20 cellular contexts compared by ENCODE assay signal in the genomic region with DNA sequence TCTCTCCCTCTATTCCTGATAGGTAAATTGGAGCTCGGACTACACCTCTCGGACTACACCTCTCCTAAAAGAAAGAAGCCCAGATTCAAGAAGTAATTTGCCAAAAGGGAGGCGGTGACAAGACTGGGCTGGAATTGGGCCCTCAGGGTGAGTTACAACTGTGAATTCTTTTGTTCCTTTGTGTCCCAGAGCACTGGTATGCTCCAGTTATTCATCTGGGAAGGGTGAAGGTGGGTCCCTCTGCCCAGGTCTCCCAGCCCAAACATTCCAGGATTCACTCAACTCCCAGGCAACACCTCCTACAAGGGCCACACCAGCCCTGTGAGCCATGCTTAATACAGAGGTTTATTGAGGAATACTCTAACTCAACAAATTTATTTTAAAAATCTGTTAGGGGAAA.
A peak's percentile ranks its signal among the peaks of the same experiment; 100 is the strongest.
DNase-seq lines count a peak whose midpoint lies in the region; ATAC-seq, FAIRE-seq and TF ChIP-seq lines count a peak whose summit lies in the region.
"Had no signal": no experiment of that assay in that cellular context is flagged by ENCODE, and none has a peak within 500 bp of the region (broad histone marks: within the 10 kb centered on the region; RNA-seq: fewer than 3 reads in every experiment).

No MANE protein-coding gene starts in this region.

- no peak overlapping the region for H2BK5ac ChIP-seq in H9 (ENCODE audit: insufficient read length, low read length)

- no peak overlapping the region for H3K18ac ChIP-seq in H9 (ENCODE audit: insufficient read length, low read depth, low read length)

- H3K36me3 Mint-ChIP-seq in H9 (ENCODE audit: insufficient read depth in 1 of 3, low read depth in 3 of 3) (peaks cover 0 to 6% (median 0%) of the 10 kb centered on the region in 3 experiments; a peak in 2 of 7 replicates), WTC11 (peaks cover 6% of the 10 kb centered on the region)
- H3K36me3 Mint-ChIP-seq: CD4-positive, CD25-positive, alpha-beta regulatory T cell had no signal

- H2BK20ac ChIP-seq in H9 (ENCODE audit: low read depth, low read length, poor library complexity, severe bottlenecking): no peak overlapping the region

- 0 out of 2 replicates have a peak, but pooled peaks cover 2% of the 10 kb centered on the region for H3K27me3 ChIP-seq in H9 (ENCODE audit: insufficient read depth, low read length)
- H3K27me3 ChIP-seq: BLaER1 had no signal

- H3K4me1 ChIP-seq in A549 (peaks cover 25% of the 10 kb centered on the region), H9 (ENCODE audit: insufficient read depth, low read length) (no peaks in the 10 kb centered on the region)

- H4K8ac ChIP-seq in H9 (replicated peaks; ENCODE audit: insufficient read length, low read depth, low read length): no peak overlapping the region

- no peak overlapping the region for H2BK12ac ChIP-seq in H9 (ENCODE audit: insufficient read length, low read depth, low read length)

- 68% methylated on average over 3 of the region's 3 CpGs for WGBS in A549 (ENCODE audit: missing lambda C conversion rate)
- no CpG with 5 or more reads among the region's 3 CpGs for WGBS in H9 (ENCODE audit: extremely low coverage, insufficient read length, low lambda C conversion rate)

- no peak overlapping the region for H2BK120ac ChIP-seq in H9 (ENCODE audit: low read depth, low read length, poor library complexity, severe bottlenecking)

- no peaks in the 10 kb centered on the region for H3K79me2 ChIP-seq in H9 (ENCODE audit: insufficient read depth, low read length)

- no peak overlapping the region for H3K14ac ChIP-seq in H9 (ENCODE audit: insufficient read depth, low read length)

- no peak overlapping the region for H3K4me3 ChIP-seq in A549
- H3K4me3 ChIP-seq: BLaER1 had no signal

- no peaks in the 10 kb centered on the region for H3K79me1 ChIP-seq in H9 (ENCODE audit: insufficient read depth, low read depth, low read length, poor library complexity, severe bottlenecking)

- H3K9me3 Mint-ChIP-seq in H9: peaks cover 11 to 15% of the 10 kb centered on the region in 2 experiments
- peaks cover 18% of the 10 kb centered on the region for H3K9me3 Mint-ChIP-seq in WTC11

- H3K4me1 Mint-ChIP-seq in H9 (peaks cover 16% of the 10 kb centered on the region in 2 experiments), WTC11 (peaks cover 16% of the 10 kb centered on the region)
- H3K4me1 Mint-ChIP-seq: CD4-positive, CD25-positive, alpha-beta regulatory T cell had no signal

- TF ChIP-seq RAD21 in A549 (conservative IDR thresholded peaks at IDR 0.05 in 1 of 2, IDR thresholded peaks at IDR 0.05 in 1 of 2): no peak

- no peak overlapping the region for H2AK5ac ChIP-seq in H9 (ENCODE audit: insufficient read length, low read length)

- H3K4ac ChIP-seq in H9 (ENCODE audit: low read depth, low read length): no peak overlapping the region

- no peak for ATAC-seq in A549
- peak; percentile 86 for ATAC-seq in WTC11
- no peak for ATAC-seq in GM21447 (IDR thresholded peaks at IDR 0.05; ENCODE audit: unreplicated experiment)
- no peak for ATAC-seq in GM18873 (IDR thresholded peaks at IDR 0.05; ENCODE audit: low FRiP score, unreplicated experiment)

- H3K23me2 ChIP-seq in H9 (ENCODE audit: insufficient read length, low read depth, low read length, poor library complexity, severe bottlenecking): no peaks in the 10 kb centered on the region

- no peak overlapping the region for H3K23ac ChIP-seq in H9 (ENCODE audit: insufficient read length, low read depth, low read length)

- DNase-seq in A549 (ENCODE audit: low read depth in 1 of 2, low spot score in 1 of 2) (no peak), H9 (peak; percentile 66), WTC11 (ENCODE audit: low spot score) (peak; percentile 19), islet precursor cell (peak; percentile 89), SKM-1 (lab: John Stamatoyannopoulos, UW; ENCODE audit: unreplicated experiment) (no peak)
- no peak for DNase-seq in activated CD4-positive, alpha-beta T cell treated with anti-CD3 and anti-CD28 coated beads for 1 hour
- DNase-seq: CD4-positive, CD25-positive, alpha-beta regulatory T cell; NCI-H1092; NCI-H1417 treated with DMSO at 0.1 percent for 48 hours; NCI-H1694 treated with DMSO at 0.1 percent for 48 hours; NCI-H2081 treated with DMSO at 0.1 percent for 48 hours; NCI-H446; NCI-H524 treated with DMSO at 0.1 percent for 48 hours; SHP77 treated with DMSO at 0.1 percent for 48 hours; SW 1271 had no signal

- H3K9me3 ChIP-seq in A549 (peaks cover 4% of the 10 kb centered on the region; the same call in 2 of the 3 replicates), H9 (ENCODE audit: control insufficient read depth, low read depth, low read length) (no peaks in the 10 kb centered on the region)
- H3K9me3 ChIP-seq: BLaER1 had no signal

- no peak overlapping the region for H3K56ac ChIP-seq in H9 (ENCODE audit: insufficient read length, low read depth, low read length)

- POLR2A ChIA-PET in A549 (lab: Yijun Ruan, JAX) (no interaction called here), WTC11 (lab: Charles Lee) (no interaction called here)

- TF ChIP-seq POLR2A in A549 (IDR thresholded peaks at IDR 0.05; ENCODE audit: low read length): no peak

- H2BK15ac ChIP-seq in H9 (ENCODE audit: low read depth, low read length): no peak overlapping the region

- CTCF ChIA-PET in A549 (lab: Yijun Ruan, JAX): no interaction called here
- CTCF ChIA-PET in WTC11 (lab: Charles Lee): no interaction called here

- H4K91ac ChIP-seq in H9 (ENCODE audit: insufficient read length, low read depth, low read length): no peak overlapping the region

- H3K27ac ChIP-seq in A549 (no peak overlapping the region; a peak in 1 of 6 replicates), H9 (ENCODE audit: insufficient read length, low read depth, low read length) (no peak overlapping the region)
- H3K27ac ChIP-seq: BLaER1, HL-60 had no signal

- H3K27me3 Mint-ChIP-seq in H9 (ENCODE audit: low read depth) (peaks cover 15% of the 10 kb centered on the region), WTC11 (ENCODE audit: low read depth) (no peaks in the 10 kb centered on the region; the same call in 1 of the 2 replicates)

- H3K4me2 ChIP-seq in A549 (peak overlapping the region; percentile 76), H9 (ENCODE audit: insufficient read depth, insufficient read length, low read length) (no peak overlapping the region)

- H3K27ac Mint-ChIP-seq in H9 (peak overlapping the region in 1 of 3 experiments; percentile 26; a peak in 2 of 7 replicates), WTC11 (no peak overlapping the region)
- H3K27ac Mint-ChIP-seq: CD4-positive, CD25-positive, alpha-beta regulatory T cell had no signal

- no peak overlapping the region for H2AFZ ChIP-seq in H9 (ENCODE audit: low read length)

- no peak overlapping the region for H3T11ph ChIP-seq in H9 (ENCODE audit: low read length)

- TF ChIP-seq CTCF in A549 (IDR thresholded peaks at IDR 0.05) (no peak), H9 (conservative IDR thresholded peaks at IDR 0.05) (no peak), WTC11 (IDR thresholded peaks at IDR 0.05) (no peak)

- H3K4me3 Mint-ChIP-seq in H9 (no peak overlapping the region), WTC11 (no peak overlapping the region)
- H3K4me3 Mint-ChIP-seq: CD4-positive, CD25-positive, alpha-beta regulatory T cell had no signal

- H3K9ac ChIP-seq in H9 (ENCODE audit: extremely low read depth, insufficient read length, low read length): no peak overlapping the region
- H3K9ac ChIP-seq: BLaER1 had no signal

- no peak overlapping the region for H4K5ac ChIP-seq in H9 (ENCODE audit: insufficient read length, low read depth, low read length)

- TF ChIP-seq EP300 in A549 (IDR thresholded peaks at IDR 0.05): no peak

- H4K20me1 ChIP-seq in H9 (ENCODE audit: control insufficient read depth, insufficient read depth, insufficient read length): no peaks in the 10 kb centered on the region
- H4K20me1 ChIP-seq: BLaER1 had no signal

- FAIRE-seq in A549 (lab: Jason Lieb, UNC): no peak
- FAIRE-seq: GM18507 had no signal

TF ChIP-seq in A549, 52 proteins besides CTCF, POLR2A, EP300 and RAD21:
- TF ChIP-seq, protein P1, sequence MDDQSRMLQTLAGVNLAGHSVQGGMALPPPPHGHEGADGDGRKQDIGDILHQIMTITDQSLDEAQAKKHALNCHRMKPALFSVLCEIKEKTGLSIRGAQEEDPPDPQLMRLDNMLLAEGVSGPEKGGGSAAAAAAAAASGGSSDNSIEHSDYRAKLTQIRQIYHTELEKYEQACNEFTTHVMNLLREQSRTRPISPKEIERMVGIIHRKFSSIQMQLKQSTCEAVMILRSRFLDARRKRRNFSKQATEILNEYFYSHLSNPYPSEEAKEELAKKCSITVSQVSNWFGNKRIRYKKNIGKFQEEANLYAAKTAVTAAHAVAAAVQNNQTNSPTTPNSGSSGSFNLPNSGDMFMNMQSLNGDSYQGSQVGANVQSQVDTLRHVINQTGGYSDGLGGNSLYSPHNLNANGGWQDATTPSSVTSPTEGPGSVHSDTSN (IDR thresholded peaks at IDR 0.05): no peak
- TF ChIP-seq ZFP36 (IDR thresholded peaks at IDR 0.05; ENCODE audit: borderline replicate concordance, partially characterized antibody): no peak
- TF ChIP-seq EHMT2 (IDR thresholded peaks at IDR 0.05; ENCODE audit: low read depth): no peak
- TF ChIP-seq RNF2 (IDR thresholded peaks at IDR 0.05; ENCODE audit: borderline replicate concordance, low read depth): no peak

TF ChIP-seq in WTC11, 78 proteins besides CTCF, POLR2A, EP300 and RAD21 (continues in another document):
- TF ChIP-seq IRF1 (CRISPR knock-in tag; IDR thresholded peaks at IDR 0.05) (no peak), EMX1 (CRISPR knock-in tag; IDR thresholded peaks at IDR 0.05) (no peak), HMGA2 (CRISPR knock-in tag; IDR thresholded peaks at IDR 0.05) (no peak), SOX15 (CRISPR knock-in tag; IDR thresholded peaks at IDR 0.05) (no peak), JAZF1 (CRISPR knock-in tag; IDR thresholded peaks at IDR 0.05) (no peak)
- TF ChIP-seq, protein P2, sequence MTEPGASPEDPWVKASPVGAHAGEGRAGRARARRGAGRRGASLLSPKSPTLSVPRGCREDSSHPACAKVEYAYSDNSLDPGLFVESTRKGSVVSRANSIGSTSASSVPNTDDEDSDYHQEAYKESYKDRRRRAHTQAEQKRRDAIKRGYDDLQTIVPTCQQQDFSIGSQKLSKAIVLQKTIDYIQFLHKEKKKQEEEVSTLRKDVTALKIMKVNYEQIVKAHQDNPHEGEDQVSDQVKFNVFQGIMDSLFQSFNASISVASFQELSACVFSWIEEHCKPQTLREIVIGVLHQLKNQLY (CRISPR knock-in tag; IDR thresholded peaks at IDR 0.05): no peak

Comparison
In these comparisons a context has a peak if more than half of its experiments do, and no peak if none do; other contexts are left out.
1. DNase-seq: peak in H9 (single experiment), WTC11 (single experiment) and islet precursor cell (single experiment); none in A549 (0 of 2), activated CD4-positive, alpha-beta T cell treated with anti-CD3 and anti-CD28 coated beads for 1 hour (single experiment) and SKM-1 (single experiment).